27 cellular contexts compared by ENCODE assay signal in the genomic region with DNA sequence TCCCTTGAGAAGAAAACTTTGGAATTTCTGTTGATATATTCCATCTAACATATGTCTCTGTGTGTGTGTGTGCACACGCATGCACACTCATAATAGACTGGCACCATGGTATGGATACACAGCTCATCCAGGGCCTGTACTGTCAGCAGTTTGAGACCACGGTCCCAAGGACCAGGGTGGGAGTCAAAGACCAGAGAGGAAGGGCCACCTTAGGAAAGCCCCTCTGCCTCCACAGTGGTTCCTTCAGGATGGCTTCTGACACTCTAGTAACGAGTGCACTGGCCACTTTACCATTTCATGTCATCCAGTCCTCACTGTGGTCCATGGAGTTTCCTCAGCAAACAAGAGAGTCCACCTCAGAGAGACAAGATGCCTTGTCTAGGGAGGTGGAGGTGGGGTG.
DNase-seq lines count a peak whose midpoint lies in the region; ATAC-seq and TF ChIP-seq lines count a peak whose summit lies in the region.
"Had no signal": no experiment of that assay in that cellular context is flagged by ENCODE, and none has a peak within 500 bp of the region (broad histone marks: within the 10 kb centered on the region; RNA-seq: fewer than 3 reads in every experiment).

No MANE protein-coding gene starts in this region.

- no peak overlapping the region for H3K4me3 ChIP-seq in left ventricle myocardium inferior
- H3K4me3 ChIP-seq: ascending aorta, upper lobe of right lung had no signal

- no peaks in the 10 kb centered on the region for H3K27me3 ChIP-seq in left ventricle myocardium inferior (ENCODE audit: low read depth)
- H3K27me3 ChIP-seq: ascending aorta, upper lobe of right lung had no signal

- no peak for ATAC-seq in left ventricle myocardium superior
- ATAC-seq in HG03196 (IDR thresholded peaks at IDR 0.05; ENCODE audit: unreplicated experiment): no peak
- ATAC-seq: right cardiac atrium, upper lobe of right lung had no signal

- H3K36me3 Mint-ChIP-seq in activated CD4-positive, alpha-beta memory T cell treated with anti-CD3 and anti-CD28 coated beads, Interleukin-2, amount 10 ng/mL, durations not matched to agents 7 days and 5 days (ENCODE audit: low read depth): peaks cover 5% of the 10 kb centered on the region
- peaks cover 0 to 3% (median 0%) of the 10 kb centered on the region in 3 donors for H3K36me3 Mint-ChIP-seq in immature natural killer cell
- H3K36me3 Mint-ChIP-seq: activated naive CD4-positive, alpha-beta T cell treated with anti-CD3 and anti-CD28 coated beads, Interleukin-2, amount 50 U/mL, for 24 hours had no signal

- DNase-seq in left ventricle myocardium inferior (no peak), left ventricle myocardium superior (no peak), immature natural killer cell (no peak), NCI-H128 (lab: John Stamatoyannopoulos, UW; ENCODE audit: unreplicated experiment) (no peak), GDM1 (lab: John Stamatoyannopoulos, UW) (no peak)
- no peak for DNase-seq in activated CD4-positive, alpha-beta memory T cell treated with anti-CD3 and anti-CD28 coated beads, Interleukin-2, amount 10 ng/mL, durations not matched to agents 7 days and 5 days
- DNase-seq: activated CD4-positive, CD25-positive, alpha-beta regulatory T cell treated with anti-CD3 and anti-CD28 coated beads, Interleukin-2, amount 50 U/mL, for 72 hours; cerebellar nuclear complex; DMS 273 treated with DMSO at 0.1 percent for 48 hours; GOT3; HFFc6; islet precursor cell; MV-4-11; NCI-H146; NCI-H446 treated with DMSO at 0.1 percent for 48 hours; SK-N-SH; stimulated activated CD4-positive, alpha-beta T cell treated with anti-CD3 and anti-CD28 coated beads, Interleukin-2, amount 100 ng/mL, for 24 hours; substantia nigra; T-helper 2 cell; upper lobe of right lung had no signal

- no peaks in the 10 kb centered on the region for H3K27me3 Mint-ChIP-seq in activated CD4-positive, alpha-beta memory T cell treated with anti-CD3 and anti-CD28 coated beads, Interleukin-2, amount 10 ng/mL, durations not matched to agents 7 days and 5 days
- peaks cover 2 to 8% (median 7%) of the 10 kb centered on the region in 3 donors for H3K27me3 Mint-ChIP-seq in immature natural killer cell (ENCODE audit: low read depth in 3 of 3)
- H3K27me3 Mint-ChIP-seq: activated naive CD4-positive, alpha-beta T cell treated with anti-CD3 and anti-CD28 coated beads, Interleukin-2, amount 50 U/mL, for 24 hours had no signal

- CTCF ChIA-PET in activated CD4-positive, alpha-beta memory T cell treated with anti-CD3 and anti-CD28 coated beads, Interleukin-2, amount 10 ng/mL, durations not matched to agents 7 days and 5 days (lab: Charles Lee): no interaction called here

- no peak for TF ChIP-seq CTCF in left ventricle myocardium inferior (IDR thresholded peaks at IDR 0.05; ENCODE audit: borderline replicate concordance)

- no peaks in the 10 kb centered on the region for H3K9me3 ChIP-seq in left ventricle myocardium inferior (replicated peaks)
- H3K9me3 ChIP-seq: ascending aorta, SK-N-SH, upper lobe of right lung had no signal

- H3K4me3 Mint-ChIP-seq in activated CD4-positive, alpha-beta memory T cell treated with anti-CD3 and anti-CD28 coated beads, Interleukin-2, amount 10 ng/mL, durations not matched to agents 7 days and 5 days: no peak overlapping the region
- H3K4me3 Mint-ChIP-seq in immature natural killer cell: peak overlapping the region in 3 of 5 donors; percentile 4 to 91 (median 64)
- H3K4me3 Mint-ChIP-seq: activated T-helper 1 cell treated with anti-CD3 and anti-CD28 coated beads, Interleukin-12 subunit alpha, Interleukin-12 subunit beta, Interleukin-2, Interleukin-4 antibody, amounts not matched to agents 30 ng/mL and 10 ng/mL and 1 ng/mL, durations not matched to agents 14 hours and 24 hours and 36 hours; CD14-positive monocyte; HFFc6; neural crest cell had no signal

- peaks cover 88% of the 10 kb centered on the region for H3K4me1 ChIP-seq in left ventricle myocardium inferior

- peaks cover 27% of the 10 kb centered on the region for H3K36me3 ChIP-seq in left ventricle myocardium inferior

- POLR2A ChIA-PET in activated CD4-positive, alpha-beta memory T cell treated with anti-CD3 and anti-CD28 coated beads, Interleukin-2, amount 10 ng/mL, durations not matched to agents 7 days and 5 days (lab: Charles Lee): interaction anchor here (1.5 kb wide), 1 partner anchor 136 kb away, joined by 3 read pairs; no protein-coding TSS in a partner anchor

- intact Hi-C loops in left ventricle myocardium inferior (cut with micrococcal nuclease) (no loop called here), left ventricle myocardium superior (cut with micrococcal nuclease) (no loop called here)

- no peaks in the 10 kb centered on the region for H3K9me3 Mint-ChIP-seq in activated CD4-positive, alpha-beta memory T cell treated with anti-CD3 and anti-CD28 coated beads, Interleukin-2, amount 10 ng/mL, durations not matched to agents 7 days and 5 days
- no peaks in the 10 kb centered on the region for H3K9me3 Mint-ChIP-seq in immature natural killer cell
- H3K9me3 Mint-ChIP-seq: activated naive CD4-positive, alpha-beta T cell treated with anti-CD3 and anti-CD28 coated beads, Interleukin-2, amount 50 U/mL, for 24 hours; activated T-helper 1 cell treated with anti-CD3 and anti-CD28 coated beads, Interleukin-12 subunit alpha, Interleukin-12 subunit beta, Interleukin-2, Interleukin-4 antibody, amounts not matched to agents 30 ng/mL and 10 ng/mL and 1 ng/mL, durations not matched to agents 14 hours and 24 hours and 36 hours; CD14-positive monocyte; HFFc6; neural crest cell had no signal

- peak overlapping the region; percentile 60 for H3K27ac ChIP-seq in left ventricle myocardium inferior (replicated peaks)
- H3K27ac ChIP-seq: ascending aorta, upper lobe of right lung had no signal

- H3K4me1 Mint-ChIP-seq in activated CD4-positive, alpha-beta memory T cell treated with anti-CD3 and anti-CD28 coated beads, Interleukin-2, amount 10 ng/mL, durations not matched to agents 7 days and 5 days: peaks cover 67% of the 10 kb centered on the region
- H3K4me1 Mint-ChIP-seq in immature natural killer cell: peaks cover 97% of the 10 kb centered on the region in 2 donors

- peak overlapping the region; percentile 36 for H3K27ac Mint-ChIP-seq in activated CD4-positive, alpha-beta memory T cell treated with anti-CD3 and anti-CD28 coated beads, Interleukin-2, amount 10 ng/mL, durations not matched to agents 7 days and 5 days
- H3K27ac Mint-ChIP-seq in immature natural killer cell: peak overlapping the region; percentile 97 to 100 (median 98)
- H3K27ac Mint-ChIP-seq: activated T-helper 1 cell treated with anti-CD3 and anti-CD28 coated beads, Interleukin-12 subunit alpha, Interleukin-12 subunit beta, Interleukin-2, Interleukin-4 antibody, amounts not matched to agents 30 ng/mL and 10 ng/mL and 1 ng/mL, durations not matched to agents 14 hours and 24 hours and 36 hours had no signal
